In the genomic region with DNA sequence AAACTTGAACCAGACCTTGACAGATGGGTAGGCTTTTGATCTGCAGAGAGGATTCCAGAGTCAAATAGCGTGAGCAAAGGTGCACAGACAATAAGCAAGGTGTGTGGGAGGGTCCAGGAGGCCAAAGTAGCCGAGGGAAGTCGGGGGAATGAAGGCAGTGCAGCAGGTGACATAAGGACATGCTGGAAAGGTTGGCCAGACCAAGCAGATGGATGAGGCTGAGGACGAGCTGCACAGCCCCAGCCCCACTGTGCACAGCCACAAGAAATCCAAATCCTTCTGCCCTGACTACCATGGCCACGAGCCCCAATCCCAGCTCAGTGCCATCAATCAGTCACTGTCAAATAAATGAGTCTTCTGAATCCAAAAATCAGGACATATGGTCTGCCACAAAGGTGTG, we compare ENCODE assay signal across 18 cellular contexts.
"Had no signal": no experiment of that assay in that cellular context is flagged by ENCODE, and none has a peak within 500 bp of the region (broad histone marks: within the 10 kb centered on the region; RNA-seq: fewer than 3 reads in every experiment).

No MANE protein-coding gene starts in this region.

- H3K36me3 Mint-ChIP-seq: natural killer cell, WTC11 had no signal

- H3K27ac ChIP-seq: cardiac muscle cell, hepatocyte, right atrium auricular region, transverse colon had no signal

- DNase-seq: activated CD4-positive, alpha-beta memory T cell treated with anti-CD3 and anti-CD28 coated beads, Interleukin-2, amount 10 ng/mL, durations not matched to agents 7 days and 5 days; activated CD4-positive, alpha-beta T cell treated with anti-CD3 and anti-CD28 coated beads for 4 hours; activated effector memory CD4-positive, alpha-beta T cell treated with Interleukin-2 at 50 U/mL for 16 hours; activated naive CD4-positive, alpha-beta T cell treated with anti-CD3 and anti-CD28 coated beads, Interleukin-2, amount 50 U/mL, for 16 hours; activated T-cell treated with anti-CD3 and anti-CD28 coated beads, Interleukin-2, amount 50 U/mL, for 4 hours; mesenchymal stem cell; natural killer cell; nucleus accumbens; small intestine; stimulated activated CD4-positive, alpha-beta T cell treated with anti-CD3 and anti-CD28 coated beads, Interleukin-4, amount 100 ng/mL, for 24 hours; stimulated activated naive CD4-positive, alpha-beta T cell; T-helper 2 cell; transverse colon had no signal

- H3K27ac Mint-ChIP-seq: activated CD4-positive, alpha-beta memory T cell treated with anti-CD3 and anti-CD28 coated beads, Interleukin-2, amount 10 ng/mL, durations not matched to agents 7 days and 5 days; natural killer cell; WTC11 had no signal

- H3K4me3 Mint-ChIP-seq: activated CD4-positive, alpha-beta memory T cell treated with anti-CD3 and anti-CD28 coated beads, Interleukin-2, amount 10 ng/mL, durations not matched to agents 7 days and 5 days; activated T-cell treated with anti-CD3 and anti-CD28 coated beads, Interleukin-2, amount 50 U/mL, for 4 hours; natural killer cell; WTC11 had no signal

- H3K27me3 ChIP-seq: cardiac muscle cell, hepatocyte, right atrium auricular region had no signal

- H3K36me3 ChIP-seq: cardiac muscle cell, right atrium auricular region, transverse colon had no signal

- H3K4me3 ChIP-seq: cardiac muscle cell, hepatocyte, right atrium auricular region, transverse colon had no signal

- H3K9me3 Mint-ChIP-seq: activated CD4-positive, alpha-beta memory T cell treated with anti-CD3 and anti-CD28 coated beads, Interleukin-2, amount 10 ng/mL, durations not matched to agents 7 days and 5 days; activated T-cell treated with anti-CD3 and anti-CD28 coated beads, Interleukin-2, amount 50 U/mL, for 4 hours; natural killer cell; WTC11 had no signal

- H3K9me3 ChIP-seq: right atrium auricular region, transverse colon had no signal

- ATAC-seq: activated T-cell treated with anti-CD3 and anti-CD28 coated beads, Interleukin-2, amount 50 U/mL, for 4 hours; esophagus mucosa; natural killer cell; WTC11 had no signal
